8 cellular contexts compared by ENCODE assay signal in genomic region chr11:118436639-118437045, GRCh38. TPM values are rescaled to one million over a fixed set of nuclear protein-coding genes. Genes with fewer than 3 reads are reported as not detected.
DNase-seq lines count a peak whose midpoint lies in the region; FAIRE-seq and TF ChIP-seq lines count a peak whose summit lies in the region.

No MANE protein-coding gene starts in this region.

- H3K27ac ChIP-seq in H9 (ENCODE audit: insufficient read length, low read depth, low read length): no peak overlapping the region
- H3K27ac ChIP-seq in OCI-LY3 (ENCODE audit: low read length): peak overlapping the region; percentile 71
- peak overlapping the region; percentile 83 for H3K27ac ChIP-seq in astrocyte (ENCODE audit: low read depth, low read length)

- no peak overlapping the region for H2AK5ac ChIP-seq in H9 (ENCODE audit: insufficient read length, low read length)

- peak overlapping the region; percentile 93 for H3K4me3 ChIP-seq in OCI-LY3 (ENCODE audit: low read length)
- H3K4me3 ChIP-seq in astrocyte (ENCODE audit: insufficient read depth, low read depth, low read length): peak overlapping the region; percentile 73

- H3K27me3 Mint-ChIP-seq in H9 (ENCODE audit: low read depth): peaks cover 20% of the 10 kb centered on the region
- no peaks in the 10 kb centered on the region for H3K27me3 Mint-ChIP-seq in astrocyte (ENCODE audit: low read depth, unreplicated experiment)

- peaks cover under 1% of the 10 kb centered on the region for H3K79me1 ChIP-seq in H9 (ENCODE audit: insufficient read depth, low read depth, low read length, poor library complexity, severe bottlenecking)

- H2BK20ac ChIP-seq in H9 (ENCODE audit: low read depth, low read length, poor library complexity, severe bottlenecking): no peak overlapping the region

- peak overlapping the region; percentile 83 for H3K14ac ChIP-seq in H9 (ENCODE audit: insufficient read depth, low read length)

- H3K27ac Mint-ChIP-seq in H9 (no peak overlapping the region), astrocyte (ENCODE audit: unreplicated experiment) (no peak overlapping the region)

- no peak for FAIRE-seq in astrocyte (lab: Jason Lieb, UNC)

- H4K20me1 ChIP-seq in H9 (ENCODE audit: control insufficient read depth, insufficient read depth, insufficient read length): no peaks in the 10 kb centered on the region
- H4K20me1 ChIP-seq in OCI-LY3 (ENCODE audit: insufficient read depth, low read length): peaks cover 41% of the 10 kb centered on the region
- peaks cover 48% of the 10 kb centered on the region for H4K20me1 ChIP-seq in astrocyte (ENCODE audit: insufficient read depth, low read length)

- no peak for TF ChIP-seq CTCF in H9 (conservative IDR thresholded peaks at IDR 0.05)
- no peak for TF ChIP-seq CTCF in OCI-LY3 (IDR thresholded peaks at IDR 0.05; ENCODE audit: low read depth, low read length)
- no peak for TF ChIP-seq CTCF in astrocyte (IDR thresholded peaks at IDR 0.05; ENCODE audit: insufficient read depth, low read depth, low read length)

- WGBS in H9 (ENCODE audit: extremely low coverage, insufficient read length, low lambda C conversion rate): no CpG with 5 or more reads among the region's 48 CpGs

- no peak overlapping the region for H4K91ac ChIP-seq in H9 (ENCODE audit: insufficient read length, low read depth, low read length)

- H3K4me1 Mint-ChIP-seq in H9 (peaks cover 41 to 50% of the 10 kb centered on the region in 2 experiments), astrocyte (ENCODE audit: low read depth, unreplicated experiment) (peaks cover 28% of the 10 kb centered on the region)

- no peak overlapping the region for H2BK12ac ChIP-seq in H9 (ENCODE audit: insufficient read length, low read depth, low read length)

- H2BK120ac ChIP-seq in H9 (ENCODE audit: low read depth, low read length, poor library complexity, severe bottlenecking): no peak overlapping the region

- H3K4me3 Mint-ChIP-seq in H9 (peak overlapping the region; percentile 91 to 92), astrocyte (ENCODE audit: unreplicated experiment) (peak overlapping the region; percentile 81)

- H3K9me3 ChIP-seq in H9 (ENCODE audit: control insufficient read depth, low read depth, low read length): no peaks in the 10 kb centered on the region
- H3K9me3 ChIP-seq in OCI-LY3 (ENCODE audit: insufficient read depth, low read length): no peaks in the 10 kb centered on the region
- no peaks in the 10 kb centered on the region for H3K9me3 ChIP-seq in astrocyte (ENCODE audit: insufficient read depth, low read depth, low read length)

- H3K56ac ChIP-seq in H9 (ENCODE audit: insufficient read length, low read depth, low read length): no peak overlapping the region

- H3K4me2 ChIP-seq in H9 (ENCODE audit: insufficient read depth, insufficient read length, low read length): peak overlapping the region; percentile 80
- peak overlapping the region; percentile 91 for H3K4me2 ChIP-seq in OCI-LY3 (ENCODE audit: low read length)
- peak overlapping the region; percentile 93 for H3K4me2 ChIP-seq in astrocyte (ENCODE audit: low read length)

- H3K4me1 ChIP-seq in H9 (ENCODE audit: insufficient read depth, low read length) (peaks cover under 1% of the 10 kb centered on the region; the same call in 1 of the 2 replicates), OCI-LY3 (ENCODE audit: low read length) (peaks cover 34% of the 10 kb centered on the region), astrocyte (ENCODE audit: insufficient read depth, low read length) (peaks cover 24% of the 10 kb centered on the region)

- peak; percentile 41 for DNase-seq in EL
- DNase-seq in H9: peak; percentile 37
- no peak for DNase-seq in astrocyte (ENCODE audit: low read depth)
- peak; percentile 25 for DNase-seq in iris pigment epithelial cell (ENCODE audit: low read depth)
- peak; percentile 52 for DNase-seq in stimulated activated CD4-positive, alpha-beta T cell treated with anti-CD3 and anti-CD28 coated beads, Interleukin-4, amount 100 ng/mL, for 1 hour
- DNase-seq in A172 (ENCODE audit: low spot score): no peak
- DNase-seq in NCI-H2171 (lab: John Stamatoyannopoulos, UW): no peak

- H3K9ac ChIP-seq in H9 (ENCODE audit: extremely low read depth, insufficient read length, low read length): peak overlapping the region; percentile 61
- peak overlapping the region; percentile 96 for H3K9ac ChIP-seq in OCI-LY3 (ENCODE audit: low read length)
- H3K9ac ChIP-seq in astrocyte (ENCODE audit: low read length): peak overlapping the region; percentile 89

- H2AFZ ChIP-seq in H9 (ENCODE audit: low read length): no peak overlapping the region
- no peak overlapping the region for H2AFZ ChIP-seq in OCI-LY3 (ENCODE audit: low read depth, low read length)
- H2AFZ ChIP-seq in astrocyte (ENCODE audit: low read depth, low read length): no peak overlapping the region

- H3K4ac ChIP-seq in H9 (ENCODE audit: low read depth, low read length): no peak overlapping the region

- peaks cover 5% of the 10 kb centered on the region for H3K36me3 ChIP-seq in OCI-LY3 (replicated peaks; ENCODE audit: low read depth, low read length)
- H3K36me3 ChIP-seq in astrocyte (ENCODE audit: insufficient read depth, low read length): no peaks in the 10 kb centered on the region

- no peak overlapping the region for H3T11ph ChIP-seq in H9 (ENCODE audit: low read length)

- no peak overlapping the region for H4K5ac ChIP-seq in H9 (ENCODE audit: insufficient read length, low read depth, low read length)

- no peak overlapping the region for H2BK5ac ChIP-seq in H9 (ENCODE audit: insufficient read length, low read length)

- H4K8ac ChIP-seq in H9 (replicated peaks; ENCODE audit: insufficient read length, low read depth, low read length): no peak overlapping the region

- no peak overlapping the region for H3K23ac ChIP-seq in H9 (ENCODE audit: insufficient read length, low read depth, low read length)

- H3K79me2 ChIP-seq in H9 (ENCODE audit: insufficient read depth, low read length) (peaks cover 26% of the 10 kb centered on the region; the same call in 1 of the 2 replicates), OCI-LY3 (ENCODE audit: low read length) (peaks cover 53% of the 10 kb centered on the region), astrocyte (ENCODE audit: insufficient read depth, low read length) (peaks cover 51% of the 10 kb centered on the region)

- H3K36me3 Mint-ChIP-seq in H9 (ENCODE audit: insufficient read depth in 1 of 3, low read depth in 3 of 3) (peaks cover 6 to 25% (median 7%) of the 10 kb centered on the region in 3 experiments; a peak in 6 of 7 replicates), astrocyte (ENCODE audit: low read depth, unreplicated experiment) (peaks cover 4% of the 10 kb centered on the region)

- H3K23me2 ChIP-seq in H9 (ENCODE audit: insufficient read length, low read depth, low read length, poor library complexity, severe bottlenecking): peaks cover 34% of the 10 kb centered on the region

- H3K27me3 ChIP-seq in H9 (ENCODE audit: insufficient read depth, low read length) (no peaks in the 10 kb centered on the region), OCI-LY3 (ENCODE audit: low read depth, low read length) (no peaks in the 10 kb centered on the region), astrocyte (ENCODE audit: insufficient read depth, low read length) (no peaks in the 10 kb centered on the region)

- H3K9me3 Mint-ChIP-seq in H9 (no peaks in the 10 kb centered on the region), astrocyte (ENCODE audit: unreplicated experiment) (no peaks in the 10 kb centered on the region)

- no peak overlapping the region for H2BK15ac ChIP-seq in H9 (ENCODE audit: low read depth, low read length)

- peak overlapping the region; percentile 34 for H3K18ac ChIP-seq in H9 (ENCODE audit: insufficient read length, low read depth, low read length)

RNA-seq across cellular contexts. Expression of gene KMT2A, which starts 0.3 kb away (rescaled TPM):
- total RNA-seq in H9 (2021): 51.7 and 62.0 TPM in 2 replicates
- 58.7 and 60.0 TPM in 2 replicates for total RNA-seq in astrocyte
- total RNA-seq in A172 (2014; rRNA removed; shearing (Covaris generic)): 15.2 and 19.1 TPM in 2 replicates

RNA-seq across cellular contexts. Expression of gene ATP5MG, which starts 35.2 kb away (rescaled TPM):
- total RNA-seq in H9 (2021) (253 and 254 TPM in 2 replicates), astrocyte (182 and 194 TPM in 2 replicates)
- 49.2 and 49.7 TPM in 2 replicates for total RNA-seq in A172 (2014; rRNA removed; shearing (Covaris generic))

Comparison
In these comparisons a context has a peak if more than half of its experiments do, and no peak if none do; other contexts are left out.
1. DNase-seq: peak in EL (single experiment), H9 (single experiment), iris pigment epithelial cell (single experiment) and stimulated activated CD4-positive, alpha-beta T cell treated with anti-CD3 and anti-CD28 coated beads, Interleukin-4, amount 100 ng/mL, for 1 hour (single experiment); none in astrocyte (single experiment), A172 (single experiment) and NCI-H2171 (single experiment).
2. Peak in every context shown above with its lines, with median percentiles within 50 percentile points of each other: H3K4me2 ChIP-seq and H3K9ac ChIP-seq.